14 cellular contexts compared by ENCODE assay signal in genomic region chr12:105920161-105920684, GRCh38.
DNase-seq lines count a peak whose midpoint lies in the region; FAIRE-seq and TF ChIP-seq lines count a peak whose summit lies in the region.
"Had no signal": no experiment of that assay in that cellular context is flagged by ENCODE, and none has a peak within 500 bp of the region (broad histone marks: within the 10 kb centered on the region; RNA-seq: fewer than 3 reads in every experiment).

No MANE protein-coding gene starts in this region.

- H3K36me3 ChIP-seq in mammary epithelial cell (ENCODE audit: insufficient read depth, low read length): no peaks in the 10 kb centered on the region
- H3K36me3 ChIP-seq in keratinocyte (ENCODE audit: control insufficient read depth in 2 of 2, extremely low read depth in 1 of 2, insufficient read depth in 2 of 2, low read length in 2 of 2): no peaks in the 10 kb centered on the region
- H3K36me3 ChIP-seq in uterus: no peaks in the 10 kb centered on the region
- H3K36me3 ChIP-seq: pancreas had no signal

- 3% methylated on average over 3 of the region's 4 CpGs for WGBS in mammary epithelial cell (ENCODE audit: low coverage, missing lambda C conversion rate)

- H3K4me1 ChIP-seq in mammary epithelial cell (ENCODE audit: insufficient read depth, low read length) (peaks cover 29% of the 10 kb centered on the region), keratinocyte (ENCODE audit: control insufficient read depth, extremely low read depth, insufficient read depth, low read length) (peaks cover 30% of the 10 kb centered on the region), uterus (no peaks in the 10 kb centered on the region)
- H3K4me1 ChIP-seq: pancreas had no signal

- in situ Hi-C loops in mammary epithelial cell (cut with MboI; ENCODE audit: low sequenced_read_pairs in 2 of 2): no loop called here

- H3K79me2 ChIP-seq in mammary epithelial cell (ENCODE audit: insufficient read depth, low read length): no peaks in the 10 kb centered on the region
- H3K79me2 ChIP-seq in keratinocyte (ENCODE audit: control insufficient read depth, insufficient read depth, low read length): no peaks in the 10 kb centered on the region

- BruUV-seq in mammary epithelial cell (replicated peaks; lab: Mats Ljungman, UMichigan): no TSS peak

- no peaks in the 10 kb centered on the region for H3K9me1 ChIP-seq in keratinocyte (ENCODE audit: control insufficient read depth, extremely low read depth, insufficient read depth, low read length)

- peak; percentile 99 for FAIRE-seq in keratinocyte (lab: Jason Lieb, UNC)
- FAIRE-seq: GM18507, pancreas had no signal

- DNase-seq in DMS53 (lab: John Stamatoyannopoulos, UW) (peak; percentile 15), DMS53 treated with DMSO at 0.1 percent for 48 hours (lab: John Stamatoyannopoulos, UW; ENCODE audit: unreplicated experiment) (no peak), mammary epithelial cell (peak; percentile 92), keratinocyte (ENCODE audit: low read depth, low spot score) (peak; percentile 46), uterus (peak; percentile 62 to 82), COLO668 (lab: John Stamatoyannopoulos, UW; ENCODE audit: unreplicated experiment) (no peak), OCI-M2 (lab: John Stamatoyannopoulos, UW; ENCODE audit: unreplicated experiment) (no peak), NCI-H2081 (lab: John Stamatoyannopoulos, UW) (no peak)
- DNase-seq: DMS153, NCI-H345, pancreas, SHP77 had no signal

- H3K9ac ChIP-seq in mammary epithelial cell (ENCODE audit: insufficient read depth, low read length): no peak overlapping the region
- no peak overlapping the region for H3K9ac ChIP-seq in keratinocyte (ENCODE audit: control insufficient read depth, extremely low read depth, insufficient read depth, low read length)

- CTCF ChIA-PET in mammary epithelial cell (lab: Charles Lee; ENCODE audit: low non-redundant PET): interaction anchor here (0.7 kb wide), 1 partner anchor 187 kb away, joined by 3 read pairs; no protein-coding TSS in a partner anchor

- TF ChIP-seq CTCF in mammary epithelial cell (conservative IDR thresholded peaks at IDR 0.05 in 1 of 2, IDR thresholded peaks at IDR 0.05 in 1 of 2; ENCODE audit: extremely low read depth in 1 of 2, insufficient read depth in 1 of 2, low read depth in 1 of 2, low read length in 2 of 2): no peak
- no peak for TF ChIP-seq CTCF in keratinocyte (optimal IDR thresholded peaks at IDR 0.05 in 1 of 3, IDR thresholded peaks at IDR 0.05 in 1 of 3, conservative IDR thresholded peaks at IDR 0.05 in 1 of 3; ENCODE audit: extremely low read depth in 1 of 3, insufficient read depth in 2 of 3, low read length in 3 of 3)
- no peak for TF ChIP-seq CTCF in uterus (IDR thresholded peaks at IDR 0.05)

- H3K27me3 ChIP-seq in mammary epithelial cell (ENCODE audit: insufficient read depth, low read length) (no peaks in the 10 kb centered on the region), keratinocyte (ENCODE audit: control insufficient read depth, extremely low read depth, insufficient read depth, low read length) (no peaks in the 10 kb centered on the region), uterus (no peaks in the 10 kb centered on the region)
- H3K27me3 ChIP-seq: pancreas had no signal

- intact Hi-C loops in mammary epithelial cell (cut with micrococcal nuclease) (no loop called here), uterus (cut with DNase I; ENCODE audit: low total_unique reads) (no loop called here)

- H2AFZ ChIP-seq in mammary epithelial cell (ENCODE audit: low read depth, low read length) (peak overlapping the region; percentile 81), keratinocyte (ENCODE audit: control insufficient read depth, low read length) (peak overlapping the region; percentile 62)

- H3K27ac ChIP-seq in mammary epithelial cell (ENCODE audit: insufficient read depth, low read depth, low read length) (peak overlapping the region; percentile 46), keratinocyte (ENCODE audit: control insufficient read depth, insufficient read depth, low read length) (peak overlapping the region; percentile 71), uterus (peak overlapping the region; percentile 29 to 52)
- H3K27ac ChIP-seq: 22Rv1, pancreas had no signal

- dilution Hi-C loops in mammary epithelial cell (cut with HindIII; ENCODE audit: low sequenced_read_pairs) (no loop called here), keratinocyte (cut with MboI; ENCODE audit: extremely low pct_ligation_motif_present, low sequenced_read_pairs) (no loop called here)

- H4K20me1 ChIP-seq in mammary epithelial cell (ENCODE audit: insufficient read depth, low read length): no peaks in the 10 kb centered on the region
- no peaks in the 10 kb centered on the region for H4K20me1 ChIP-seq in keratinocyte (ENCODE audit: control insufficient read depth, extremely low read depth, insufficient read depth, low read length)

- TF ChIP-seq POLR2A in uterus (IDR thresholded peaks at IDR 0.05): no peak

- H3K4me3 ChIP-seq in mammary epithelial cell (replicated peaks in 1 of 3; ENCODE audit: insufficient read depth in 1 of 3, low read depth in 2 of 3, low read length in 3 of 3) (no peak overlapping the region), keratinocyte (ENCODE audit: control insufficient read depth in 2 of 3, extremely low read depth in 1 of 3, insufficient read depth in 2 of 3, low read depth in 1 of 3, low read length in 3 of 3) (no peak overlapping the region), uterus (no peak overlapping the region)
- H3K4me3 ChIP-seq: pancreas had no signal

- H3K4me2 ChIP-seq in mammary epithelial cell (ENCODE audit: insufficient read depth, low read depth, low read length): peak overlapping the region; percentile 30
- H3K4me2 ChIP-seq in keratinocyte (ENCODE audit: control insufficient read depth, extremely low read depth, insufficient read depth, low read depth, low read length): peak overlapping the region; percentile 52

- H3K9me3 ChIP-seq in mammary epithelial cell (replicated peaks; ENCODE audit: insufficient read depth, low read length): no peaks in the 10 kb centered on the region
- no peaks in the 10 kb centered on the region for H3K9me3 ChIP-seq in keratinocyte (ENCODE audit: control insufficient read depth, low read depth, low read length)
- H3K9me3 ChIP-seq in uterus: no peaks in the 10 kb centered on the region
- H3K9me3 ChIP-seq: pancreas had no signal

Comparison
In these comparisons a context has a peak if more than half of its experiments do, and no peak if none do; other contexts are left out.
1. DNase-seq: peak in DMS53 (single experiment), mammary epithelial cell (single experiment), keratinocyte (single experiment) and uterus (2 of 2); none in DMS53 treated with DMSO at 0.1 percent for 48 hours (single experiment), COLO668 (single experiment), OCI-M2 (single experiment) and NCI-H2081 (0 of 2).
2. Peak in every context shown above with its lines, with median percentiles within 50 percentile points of each other: H3K27ac ChIP-seq.